17 cellular contexts compared by ENCODE assay signal in the genomic region with DNA sequence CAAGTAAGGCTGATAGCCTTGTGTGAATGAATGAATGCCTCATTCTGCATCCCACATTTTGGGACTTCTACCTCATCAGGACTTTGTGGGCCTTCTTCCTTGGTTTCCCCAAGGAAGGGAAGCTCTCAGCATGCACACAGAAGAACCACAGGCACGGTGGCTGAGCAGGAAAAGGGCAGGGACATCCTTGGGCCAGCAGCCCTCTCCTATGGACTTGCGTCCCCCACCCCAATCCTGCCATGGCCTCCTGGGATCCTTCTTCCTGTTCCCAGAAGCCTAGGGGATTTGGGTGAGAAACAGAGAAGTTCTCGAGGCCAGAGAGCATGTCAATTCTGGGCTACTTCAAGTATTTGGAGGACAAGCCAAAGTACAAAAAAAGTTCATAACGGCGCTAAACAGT.
A peak's percentile ranks its signal among the peaks of the same experiment; 100 is the strongest.
DNase-seq lines count a peak whose midpoint lies in the region; ATAC-seq and TF ChIP-seq lines count a peak whose summit lies in the region.
"Had no signal": no experiment of that assay in that cellular context is flagged by ENCODE, and none has a peak within 500 bp of the region (broad histone marks: within the 10 kb centered on the region; RNA-seq: fewer than 3 reads in every experiment).

No MANE protein-coding gene starts in this region.

- intact Hi-C loops in natural killer cell (cut with micrococcal nuclease) (no loop called here), upper lobe of right lung (cut with DNase I) (no loop called here)

- H3K4me3 ChIP-seq in upper lobe of right lung, result no peak overlapping the region
- H3K4me3 ChIP-seq: HAP-1, MG63, PC-9 had no signal

- peak overlapping the region; percentile 91 to 96 for H3K27ac Mint-ChIP-seq in natural killer cell
- H3K27ac Mint-ChIP-seq in natural killer cell treated with Interleukin-12 subunit alpha and Interleukin-12 subunit beta and Interleukin-15 and Interleukin-18, amount 100 ng/mL, for 72 hours, result peak overlapping the region in 1 of 2 donors; percentile 73
- peak overlapping the region; percentile 67 for H3K27ac Mint-ChIP-seq in activated naive CD8-positive, alpha-beta T cell treated with anti-CD3 and anti-CD28 coated beads for 36 hours
- H3K27ac Mint-ChIP-seq in naive thymus-derived CD8-positive, alpha-beta T cell, result peak overlapping the region in 7 of 10 donors; percentile 10 to 91 (median 53)

- TF ChIP-seq CTCF in natural killer cell (IDR thresholded peaks at IDR 0.05) (no peak), upper lobe of right lung (IDR thresholded peaks at IDR 0.05) (no peak)

- H3K27me3 Mint-ChIP-seq in natural killer cell (ENCODE audit: low read depth in 2 of 2), result no peaks in the 10 kb centered on the region
- no peaks in the 10 kb centered on the region for H3K27me3 Mint-ChIP-seq in natural killer cell treated with Interleukin-12 subunit alpha and Interleukin-12 subunit beta and Interleukin-15 and Interleukin-18, amount 100 ng/mL, for 72 hours
- no peaks in the 10 kb centered on the region for H3K27me3 Mint-ChIP-seq in activated naive CD8-positive, alpha-beta T cell treated with anti-CD3 and anti-CD28 coated beads for 36 hours
- H3K27me3 Mint-ChIP-seq in naive thymus-derived CD8-positive, alpha-beta T cell, result no peaks in the 10 kb centered on the region

- H3K27ac ChIP-seq in upper lobe of right lung, result no peak overlapping the region
- H3K27ac ChIP-seq: PC-9 had no signal

- H3K4me1 Mint-ChIP-seq in natural killer cell, result peaks cover 50 to 55% of the 10 kb centered on the region in 2 donors
- H3K4me1 Mint-ChIP-seq in natural killer cell treated with Interleukin-12 subunit alpha and Interleukin-12 subunit beta and Interleukin-15 and Interleukin-18, amount 100 ng/mL, for 72 hours (ENCODE audit: low read depth in 2 of 2), result peaks cover 46 to 56% of the 10 kb centered on the region in 2 donors
- H3K4me1 Mint-ChIP-seq in activated naive CD8-positive, alpha-beta T cell treated with anti-CD3 and anti-CD28 coated beads for 36 hours, result peaks cover 60% of the 10 kb centered on the region
- peaks cover 25 to 63% (median 47%) of the 10 kb centered on the region in 4 donors for H3K4me1 Mint-ChIP-seq in naive thymus-derived CD8-positive, alpha-beta T cell

- H3K36me3 Mint-ChIP-seq in natural killer cell, result peaks cover 7% of the 10 kb centered on the region
- peaks cover 25% of the 10 kb centered on the region for H3K36me3 Mint-ChIP-seq in natural killer cell treated with Interleukin-12 subunit alpha and Interleukin-12 subunit beta and Interleukin-15 and Interleukin-18, amount 100 ng/mL, for 72 hours
- H3K36me3 Mint-ChIP-seq in activated naive CD8-positive, alpha-beta T cell treated with anti-CD3 and anti-CD28 coated beads for 36 hours, result peaks cover 73% of the 10 kb centered on the region
- H3K36me3 Mint-ChIP-seq in naive thymus-derived CD8-positive, alpha-beta T cell, result peaks cover 0 to 90% (median 28%) of the 10 kb centered on the region in 3 donors

- H3K9me3 Mint-ChIP-seq in natural killer cell, result no peaks in the 10 kb centered on the region
- H3K9me3 Mint-ChIP-seq in natural killer cell treated with Interleukin-12 subunit alpha and Interleukin-12 subunit beta and Interleukin-15 and Interleukin-18, amount 100 ng/mL, for 72 hours, result no peaks in the 10 kb centered on the region
- H3K9me3 Mint-ChIP-seq in activated naive CD8-positive, alpha-beta T cell treated with anti-CD3 and anti-CD28 coated beads for 36 hours, result peaks cover 5% of the 10 kb centered on the region
- no peaks in the 10 kb centered on the region for H3K9me3 Mint-ChIP-seq in naive thymus-derived CD8-positive, alpha-beta T cell

- POLR2A ChIA-PET in naive thymus-derived CD8-positive, alpha-beta T cell (lab: Charles Lee), result interaction anchor here (1.0 to 2.2 kb wide), 2 partner anchors 26 to 65 kb away, joined by 3 to 9 read pairs; no protein-coding TSS in a partner anchor

- no peak overlapping the region for H3K4me3 Mint-ChIP-seq in natural killer cell
- no peak overlapping the region for H3K4me3 Mint-ChIP-seq in natural killer cell treated with Interleukin-12 subunit alpha and Interleukin-12 subunit beta and Interleukin-15 and Interleukin-18, amount 100 ng/mL, for 72 hours
- H3K4me3 Mint-ChIP-seq in activated naive CD8-positive, alpha-beta T cell treated with anti-CD3 and anti-CD28 coated beads for 36 hours, result peak overlapping the region; percentile 20
- no peak overlapping the region for H3K4me3 Mint-ChIP-seq in naive thymus-derived CD8-positive, alpha-beta T cell

- ATAC-seq in natural killer cell (no peak), upper lobe of right lung (no peak), HG03135 (IDR thresholded peaks at IDR 0.05; ENCODE audit: unreplicated experiment) (no peak), GM19397 (IDR thresholded peaks at IDR 0.05; ENCODE audit: unreplicated experiment) (no peak)
- ATAC-seq in natural killer cell treated with Interleukin-12 subunit alpha and Interleukin-12 subunit beta and Interleukin-15 and Interleukin-18, amount 100 ng/mL, for 72 hours, result no peak
- no peak for ATAC-seq in naive thymus-derived CD8-positive, alpha-beta T cell
- ATAC-seq: HepG2 had no signal

- H3K27me3 ChIP-seq in upper lobe of right lung, result no peaks in the 10 kb centered on the region
- H3K27me3 ChIP-seq: MG63 had no signal

- H3K4me1 ChIP-seq in upper lobe of right lung, result peaks cover 12% of the 10 kb centered on the region
- H3K4me1 ChIP-seq: HAP-1 had no signal

- peaks cover 35% of the 10 kb centered on the region for H3K36me3 ChIP-seq in upper lobe of right lung
- H3K36me3 ChIP-seq: HAP-1, MG63 had no signal

- DNase-seq in natural killer cell (no peak), upper lobe of right lung (peak; percentile 15), NCI-H345 treated with DMSO at 0.1 percent for 48 hours (lab: John Stamatoyannopoulos, UW; ENCODE audit: unreplicated experiment) (no peak)
- DNase-seq in natural killer cell treated with Interleukin-12 subunit alpha and Interleukin-12 subunit beta and Interleukin-15 and Interleukin-18, amount 100 ng/mL, for 72 hours (ENCODE audit: low spot score), result no peak
- no peak for DNase-seq in activated naive CD8-positive, alpha-beta T cell treated with anti-CD3 and anti-CD28 coated beads for 36 hours
- DNase-seq in naive thymus-derived CD8-positive, alpha-beta T cell, result peak in 1 of 10 donors; percentile 36
- DNase-seq: AML-193, COR-L47, MG63, NCI-H1092 treated with DMSO at 0.1 percent for 48 hours, NCI-H1694 treated with DMSO at 0.1 percent for 48 hours, NCI-H446, PC-9 had no signal

- H3K9me3 ChIP-seq in upper lobe of right lung, result no peaks in the 10 kb centered on the region
- H3K9me3 ChIP-seq: HAP-1, MG63 had no signal
